Comparison of ENCODE assay signal across 14 cellular contexts in genomic region chr2:182593394-182593707, GRCh38.
DNase-seq lines count a peak whose midpoint lies in the region; ATAC-seq, FAIRE-seq and TF ChIP-seq lines count a peak whose summit lies in the region.
"Had no signal": no experiment of that assay in that cellular context is flagged by ENCODE, and none has a peak within 500 bp of the region (broad histone marks: within the 10 kb centered on the region; RNA-seq: fewer than 3 reads in every experiment).

No MANE protein-coding gene starts in this region.

- H2BK120ac ChIP-seq in IMR-90 (ENCODE audit: low read depth, low read length), result peak overlapping the region; percentile 84; the same call in 1 of the 2 replicates

- TF ChIP-seq CTCF in AG10803 (conservative IDR thresholded peaks at IDR 0.05; ENCODE audit: low read length), result no peak
- no peak for TF ChIP-seq CTCF in IMR-90 (conservative IDR thresholded peaks at IDR 0.05; ENCODE audit: low read depth, low read length)
- no peak for TF ChIP-seq CTCF in astrocyte of the cerebellum (IDR thresholded peaks at IDR 0.05; ENCODE audit: low read depth, low read length, missing control alignments)
- no peak for TF ChIP-seq CTCF in keratinocyte (optimal IDR thresholded peaks at IDR 0.05 in 1 of 3, IDR thresholded peaks at IDR 0.05 in 1 of 3, conservative IDR thresholded peaks at IDR 0.05 in 1 of 3; ENCODE audit: extremely low read depth in 1 of 3, insufficient read depth in 2 of 3, low read length in 3 of 3)
- no peak for TF ChIP-seq CTCF in omental fat pad (IDR thresholded peaks at IDR 0.05)

- H3K4me3 ChIP-seq in AG10803 (ENCODE audit: low read length), result no peak overlapping the region
- H3K4me3 ChIP-seq in IMR-90 (ENCODE audit: insufficient read depth, low read depth, low read length), result no peak overlapping the region
- H3K4me3 ChIP-seq in astrocyte of the cerebellum (ENCODE audit: low read depth, low read length), result no peak overlapping the region
- no peak overlapping the region for H3K4me3 ChIP-seq in keratinocyte (ENCODE audit: control insufficient read depth in 2 of 3, extremely low read depth in 1 of 3, insufficient read depth in 2 of 3, low read depth in 1 of 3, low read length in 3 of 3)
- H3K4me3 ChIP-seq: thyroid gland had no signal

- peak; percentile 78 for ATAC-seq in IMR-90 (ENCODE audit: low read depth)
- ATAC-seq in omental fat pad (ENCODE audit: low FRiP score), result no peak
- ATAC-seq in GM21390 (IDR thresholded peaks at IDR 0.05; ENCODE audit: unreplicated experiment), result no peak
- ATAC-seq: natural killer cell treated with Interleukin-12 subunit alpha and Interleukin-12 subunit beta and Interleukin-15 and Interleukin-18, amount 100 ng/mL, for 72 hours had no signal

- H3K18ac ChIP-seq in IMR-90 (ENCODE audit: low read depth, low read length), result peak overlapping the region; percentile 97; the same call in 1 of the 2 replicates

- peaks cover 7% of the 10 kb centered on the region; the same call in 1 of the 2 replicates for H3K4me1 ChIP-seq in IMR-90 (ENCODE audit: control insufficient read depth, insufficient read depth, low read length)
- peaks cover 18% of the 10 kb centered on the region for H3K4me1 ChIP-seq in keratinocyte (ENCODE audit: control insufficient read depth, extremely low read depth, insufficient read depth, low read length)

- H2BK20ac ChIP-seq in IMR-90 (ENCODE audit: low read depth, low read length), result peak overlapping the region; percentile 19

- H3K4me2 ChIP-seq in IMR-90 (ENCODE audit: low read depth, low read length) (peak overlapping the region; percentile 66; the same call in 1 of the 2 replicates), keratinocyte (ENCODE audit: control insufficient read depth, extremely low read depth, insufficient read depth, low read depth, low read length) (peak overlapping the region; percentile 55)

- in situ Hi-C loops in IMR-90 (cut with MboI; ENCODE audit: low sequenced_read_pairs) (no loop called here), astrocyte of the cerebellum (cut with HindIII; ENCODE audit: low sequenced_read_pairs) (no loop called here)

- H3K79me1 ChIP-seq in IMR-90 (ENCODE audit: low read depth in 1 of 2, low read length in 2 of 2), result no peaks in the 10 kb centered on the region

- intact Hi-C loops in IMR-90 (cut with micrococcal nuclease), result loop anchor here (10.0 kb wide), 1 partner anchor 441 kb away; the partner anchor contains the start of gene NCKAP1

- no peak for FAIRE-seq in keratinocyte (lab: Jason Lieb, UNC)

- WGBS in IMR-90 (ENCODE audit: extremely low coverage in 2 of 2, insufficient read length in 1 of 2), 2 experiments, result no CpG with 5 or more reads among the region's 2 CpGs

- no peak for TF ChIP-seq RAD21 in IMR-90 (IDR thresholded peaks at IDR 0.05; ENCODE audit: low read length)

- peak overlapping the region in 1 of 2 experiments; percentile 26; a peak in 1 of 4 replicates for H4K8ac ChIP-seq in IMR-90 (ENCODE audit: low read depth in 2 of 2, low read length in 2 of 2)

- H2BK15ac ChIP-seq in IMR-90 (ENCODE audit: low read depth, low read length), result peak overlapping the region; percentile 96; the same call in 1 of the 3 replicates

- peak overlapping the region; percentile 54; the same call in 1 of the 2 replicates for H4K5ac ChIP-seq in IMR-90 (ENCODE audit: low read depth, low read length)

- peak overlapping the region; percentile 7; the same call in 1 of the 2 replicates for H4K91ac ChIP-seq in IMR-90 (ENCODE audit: insufficient read depth, low read depth, low read length)

- H3K4ac ChIP-seq in IMR-90 (ENCODE audit: low read depth, low read length), result no peak overlapping the region

- BruUV-seq in IMR-90 (replicated peaks; lab: Mats Ljungman, UMichigan), result no TSS peak

- H3K27me3 ChIP-seq in IMR-90 (ENCODE audit: control insufficient read depth, insufficient read depth, low read length) (no peaks in the 10 kb centered on the region), keratinocyte (ENCODE audit: control insufficient read depth, extremely low read depth, insufficient read depth, low read length) (no peaks in the 10 kb centered on the region)
- H3K27me3 ChIP-seq: thyroid gland had no signal

- H2BK5ac ChIP-seq in IMR-90 (ENCODE audit: low read depth, low read length, poor library complexity, severe bottlenecking), result peak overlapping the region; percentile 31

- no peak for TF ChIP-seq POLR2A in IMR-90 (IDR thresholded peaks at IDR 0.05; ENCODE audit: low read depth, low read length)

- DNase-seq in AG10803 (ENCODE audit: low read depth) (peak; percentile 61), IMR-90 (peak; percentile 90), astrocyte of the cerebellum (ENCODE audit: low read depth) (peak; percentile 37), keratinocyte (ENCODE audit: low read depth, low spot score) (no peak), AML-193 (lab: John Stamatoyannopoulos, UW) (no peak), omental fat pad (ENCODE audit: low spot score) (no peak), C1 segment of cervical spinal cord (lab: John Stamatoyannopoulos, UW) (no peak)
- DNase-seq: activated CD8-positive, alpha-beta memory T cell treated with anti-CD3 and anti-CD28 coated beads, Interleukin-2, amount 50 U/mL, for 4 hours; COR-L47; NCI-H2081; stimulated activated CD4-positive, alpha-beta T cell treated with anti-CD3 and anti-CD28 coated beads, Interleukin-4, amount 100 ng/mL, for 4 hours; thyroid gland had no signal

- no peak overlapping the region for H2AK9ac ChIP-seq in IMR-90 (replicated peaks; ENCODE audit: low read depth, low read length, poor library complexity)

- H3K56ac ChIP-seq in IMR-90 (ENCODE audit: extremely low read depth, insufficient read depth, low read length), result no peak overlapping the region

- no peaks in the 10 kb centered on the region for H3K79me2 ChIP-seq in keratinocyte (ENCODE audit: control insufficient read depth, insufficient read depth, low read length)

- no peak overlapping the region for H2AK5ac ChIP-seq in IMR-90 (ENCODE audit: low read depth, low read length)

- no peak overlapping the region for H3K9ac ChIP-seq in IMR-90 (ENCODE audit: low read depth, low read length)
- no peak overlapping the region for H3K9ac ChIP-seq in keratinocyte (ENCODE audit: control insufficient read depth, extremely low read depth, insufficient read depth, low read length)

- no peak overlapping the region for H2AFZ ChIP-seq in IMR-90 (replicated peaks; ENCODE audit: low read length, poor library complexity)
- no peak overlapping the region for H2AFZ ChIP-seq in keratinocyte (ENCODE audit: control insufficient read depth, low read length)

- H3K27ac ChIP-seq in IMR-90 (ENCODE audit: insufficient read depth, low read length), result no peak overlapping the region
- H3K27ac ChIP-seq in keratinocyte (ENCODE audit: control insufficient read depth, insufficient read depth, low read length), result no peak overlapping the region
- H3K27ac ChIP-seq: thyroid gland had no signal

- CTCF ChIA-PET in IMR-90 (lab: Yijun Ruan, JAX), result no interaction called here

- 0 out of 2 replicates have a peak overlapping the region, but pooled peaks have one; percentile 6 for H3K14ac ChIP-seq in IMR-90 (replicated peaks; ENCODE audit: low read depth, low read length)

- H3K36me3 ChIP-seq in IMR-90 (ENCODE audit: control insufficient read depth, insufficient read depth, low read length) (no peaks in the 10 kb centered on the region), keratinocyte (ENCODE audit: control insufficient read depth in 2 of 2, extremely low read depth in 1 of 2, insufficient read depth in 2 of 2, low read length in 2 of 2) (no peaks in the 10 kb centered on the region)
- H3K36me3 ChIP-seq: thyroid gland had no signal

- H3K9me3 ChIP-seq in IMR-90 (ENCODE audit: control insufficient read depth, insufficient read depth, low read length), result no peaks in the 10 kb centered on the region
- H3K9me3 ChIP-seq in keratinocyte (ENCODE audit: control insufficient read depth, low read depth, low read length), result no peaks in the 10 kb centered on the region
- H3K9me3 ChIP-seq: thyroid gland had no signal

- dilution Hi-C loops in IMR-90 (cut with HindIII; ENCODE audit: low sequenced_read_pairs, unreplicated experiment) (no loop called here), keratinocyte (cut with MboI; ENCODE audit: extremely low pct_ligation_motif_present, low sequenced_read_pairs) (no loop called here)

- POLR2A ChIA-PET in IMR-90 (lab: Charles Lee; ENCODE audit: unreplicated experiment), result no interaction called here

- H3K9me1 ChIP-seq in IMR-90 (ENCODE audit: insufficient read depth, low read length) (no peaks in the 10 kb centered on the region), keratinocyte (ENCODE audit: control insufficient read depth, extremely low read depth, insufficient read depth, low read length) (no peaks in the 10 kb centered on the region)

- no peak overlapping the region for H3K23ac ChIP-seq in IMR-90 (ENCODE audit: low read depth, low read length)

- H4K20me1 ChIP-seq in IMR-90 (ENCODE audit: insufficient read depth, low read length) (no peaks in the 10 kb centered on the region), keratinocyte (ENCODE audit: control insufficient read depth, extremely low read depth, insufficient read depth, low read length) (no peaks in the 10 kb centered on the region)

TF ChIP-seq in IMR-90, 13 proteins besides CTCF, POLR2A, EP300 and RAD21:
- TF ChIP-seq RFX5 (IDR thresholded peaks at IDR 0.05; ENCODE audit: low read depth, low read length), result no peak
- TF ChIP-seq NFE2L2 (IDR thresholded peaks at IDR 0.05; ENCODE audit: low read depth, low read length), result no peak
- TF ChIP-seq CEBPB (IDR thresholded peaks at IDR 0.05; ENCODE audit: low read depth, low read length), result no peak
- no peak for TF ChIP-seq MXI1 (IDR thresholded peaks at IDR 0.05; ENCODE audit: borderline replicate concordance, low read depth, low read length)
- peak; percentile 66 for TF ChIP-seq FOS (IDR thresholded peaks at IDR 0.05; ENCODE audit: low read depth, low read length)
TF ChIP-seq in IMR-90: peak in this region for 1.

Comparison
In these comparisons a context has a peak if more than half of its experiments do, and no peak if none do; other contexts are left out.
1. DNase-seq: peak in AG10803 (single experiment), IMR-90 (single experiment) and astrocyte of the cerebellum (single experiment); none in keratinocyte (single experiment), AML-193 (0 of 2), omental fat pad (single experiment) and C1 segment of cervical spinal cord (0 of 14).